In genomic region chr13:41847216-41847615, GRCh38 we compare ENCODE assay signal across 26 cellular contexts.
"Had no signal": no experiment of that assay in that cellular context is flagged by ENCODE, and none has a peak within 500 bp of the region (broad histone marks: within the 10 kb centered on the region; RNA-seq: fewer than 3 reads in every experiment).

No MANE protein-coding gene starts in this region.

- ATAC-seq: naive thymus-derived CD8-positive, alpha-beta T cell; pancreas; right cardiac atrium; stimulated activated naive B cell treated with anti-CD40 and anti-IgM and Interleukin-4, amounts not matched to agents 10 μg/mL and 1 μg/mL and 100 μg/mL, for 72 hours; stimulated activated naive CD8-positive, alpha-beta T cell treated with anti-CD3 and anti-CD28 coated beads, Interleukin-15, Interleukin-2, amounts not matched to agents 100 U/mL and 50 U/mL, for 24 hours had no signal

- H3K9me3 ChIP-seq: pancreas, prostate gland, sigmoid colon, stomach, testis, thyroid gland, transverse colon, upper lobe of left lung, vagina had no signal

- H3K4me3 ChIP-seq: left ventricle myocardium inferior, lung, pancreas, prostate gland, sigmoid colon, stomach, testis, thyroid gland, transverse colon, upper lobe of left lung, vagina had no signal

- H3K4me1 ChIP-seq: pancreas, testis, thyroid gland, vagina had no signal

- H3K27ac ChIP-seq: left ventricle myocardium inferior, pancreas, prostate gland, sigmoid colon, stomach, testis, thyroid gland, transverse colon, upper lobe of left lung, vagina had no signal

- H3K27me3 ChIP-seq: pancreas, sigmoid colon, stomach, testis, thyroid gland, transverse colon, upper lobe of left lung, vagina had no signal

- H3K36me3 ChIP-seq: pancreas, prostate gland, sigmoid colon, thyroid gland, transverse colon, upper lobe of left lung, vagina had no signal

- FAIRE-seq: pancreas had no signal

- DNase-seq: hypothalamus; immature natural killer cell; islet precursor cell; left ventricle myocardium inferior; midbrain; naive thymus-derived CD8-positive, alpha-beta T cell; nucleus accumbens; pancreas; posterior cingulate gyrus; retina; right cardiac atrium; sigmoid colon; stimulated activated CD4-positive, alpha-beta T cell treated with anti-CD3 and anti-CD28 coated beads, Interleukin-12 subunit alpha, Interleukin-12 subunit beta, amount 100 ng/mL, for 4 hours; stimulated activated CD4-positive, alpha-beta T cell treated with anti-CD3 and anti-CD28 coated beads, Interleukin-15, amount 100 ng/mL, for 24 hours; stimulated activated CD4-positive, alpha-beta T cell treated with anti-CD3 and anti-CD28 coated beads, Interleukin-2, amount 100 ng/mL, for 24 hours; stimulated activated CD4-positive, alpha-beta T cell treated with anti-CD3 and anti-CD28 coated beads, Interleukin-4, amount 100 ng/mL, for 1 hour; stimulated activated naive B cell treated with anti-CD40 and anti-IgM and Interleukin-4, amounts not matched to agents 10 μg/mL and 1 μg/mL and 100 μg/mL, for 72 hours; stimulated activated naive CD8-positive, alpha-beta T cell treated with anti-CD3 and anti-CD28 coated beads, Interleukin-15, Interleukin-2, amounts not matched to agents 100 U/mL and 50 U/mL, for 24 hours; stomach; testis; thyroid gland; transverse colon; upper lobe of left lung had no signal
